18 cellular contexts compared by ENCODE assay signal in the genomic region with DNA sequence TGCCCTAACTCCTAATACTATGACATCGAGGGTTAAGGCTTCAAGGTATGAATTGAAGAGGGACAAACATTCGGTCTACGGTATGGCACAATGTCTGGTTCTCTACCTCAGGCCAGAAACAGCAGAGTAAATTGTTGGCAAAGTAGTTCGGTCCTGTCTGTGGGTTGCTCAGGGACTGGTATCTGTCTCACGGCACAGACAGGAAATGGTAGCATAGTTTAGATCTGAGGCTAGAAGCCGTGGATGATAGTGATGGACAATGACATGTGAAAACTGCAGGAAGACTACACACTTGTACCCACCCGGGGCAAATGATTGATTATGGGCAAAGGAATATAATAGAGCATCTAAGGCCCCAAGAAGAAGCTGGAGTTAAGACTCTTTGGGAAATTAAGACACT.
DNase-seq lines count a peak whose midpoint lies in the region; ATAC-seq and TF ChIP-seq lines count a peak whose summit lies in the region.
"Had no signal": no experiment of that assay in that cellular context is flagged by ENCODE, and none has a peak within 500 bp of the region (broad histone marks: within the 10 kb centered on the region; RNA-seq: fewer than 3 reads in every experiment).

No MANE protein-coding gene starts in this region.

- ATAC-seq in foreskin keratinocyte (no peak), HG03108 (IDR thresholded peaks at IDR 0.05; ENCODE audit: unreplicated experiment) (no peak)
- ATAC-seq in activated CD4-positive, alpha-beta T cell treated with anti-CD3 and anti-CD28 coated beads for 36 hours: no peak

- H3K27me3 Mint-ChIP-seq in activated CD4-positive, alpha-beta T cell treated with anti-CD3 and anti-CD28 coated beads for 36 hours: no peaks in the 10 kb centered on the region

- TF ChIP-seq CTCF in SK-N-SH (IDR thresholded peaks at IDR 0.05): no peak
- no peak for TF ChIP-seq CTCF in foreskin keratinocyte (conservative IDR thresholded peaks at IDR 0.05)

- intact Hi-C loops in activated CD4-positive, alpha-beta T cell treated with anti-CD3 and anti-CD28 coated beads for 36 hours (cut with DNase I, micrococcal nuclease): no loop called here

- no peak overlapping the region for H3K4me2 ChIP-seq in GM23248 (ENCODE audit: unreplicated experiment)
- peak overlapping the region; percentile 25; the same call in 1 of the 2 replicates for H3K4me2 ChIP-seq in SK-N-SH
- H3K4me2 ChIP-seq: PC-9 had no signal

- no peak overlapping the region for H3K27ac ChIP-seq in GM23248
- peak overlapping the region; percentile 88 to 90 for H3K27ac ChIP-seq in SK-N-SH (ENCODE audit: low read depth in 2 of 2, low read length in 1 of 2)
- H3K27ac ChIP-seq in foreskin keratinocyte: peak overlapping the region; percentile 3
- H3K27ac ChIP-seq: PC-9 had no signal

- TF ChIP-seq EP300 in SK-N-SH (IDR thresholded peaks at IDR 0.05; ENCODE audit: borderline replicate concordance in 1 of 2, low read depth in 1 of 2, low read length in 1 of 2): peak in 1 of 2 experiments; percentile 86; a peak in 1 of 4 replicates

- no peaks in the 10 kb centered on the region for H3K27me3 ChIP-seq in GM23248 (replicated peaks; ENCODE audit: insufficient read depth)
- no peaks in the 10 kb centered on the region for H3K27me3 ChIP-seq in SK-N-SH (ENCODE audit: insufficient read depth)
- no peaks in the 10 kb centered on the region for H3K27me3 ChIP-seq in foreskin keratinocyte

- peak; percentile 45 for DNase-seq in AG08395 (ENCODE audit: low spot score)
- DNase-seq in GM23248: peak; percentile 33
- DNase-seq in SK-N-SH: no peak
- no peak for DNase-seq in foreskin keratinocyte
- DNase-seq in activated CD4-positive, alpha-beta T cell treated with anti-CD3 and anti-CD28 coated beads for 36 hours: no peak
- DNase-seq in NCI-H2029 treated with DMSO at 0.1 percent for 48 hours (lab: John Stamatoyannopoulos, UW): no peak
- no peak for DNase-seq in stimulated activated CD8-positive, alpha-beta memory T cell treated with anti-CD3 and anti-CD28 coated beads, Interleukin-4, amount 100 ng/mL, for 48 hours
- DNase-seq: 8988T, C1 segment of cervical spinal cord, DND-41, H9, MV-4-11, NCI-H1417, NCI-H187 treated with DMSO at 0.1 percent for 48 hours, NCI-H2171, NCI-H510A had no signal

- H4K20me1 ChIP-seq in GM23248 (ENCODE audit: insufficient read depth): no peaks in the 10 kb centered on the region
- no peaks in the 10 kb centered on the region for H4K20me1 ChIP-seq in SK-N-SH (ENCODE audit: insufficient read depth)

- H3K27ac Mint-ChIP-seq in activated CD4-positive, alpha-beta T cell treated with anti-CD3 and anti-CD28 coated beads for 36 hours: no peak overlapping the region
- H3K27ac Mint-ChIP-seq: H9 had no signal

- no peak for TF ChIP-seq RAD21 in SK-N-SH (IDR thresholded peaks at IDR 0.05; ENCODE audit: low read length)

- peaks cover 10% of the 10 kb centered on the region for H3K9me3 Mint-ChIP-seq in activated CD4-positive, alpha-beta T cell treated with anti-CD3 and anti-CD28 coated beads for 36 hours (ENCODE audit: low read depth)
- H3K9me3 Mint-ChIP-seq: H9 had no signal

- in situ Hi-C loops in GM23248 (cut with MboI): no loop called here

- 0 out of 2 replicates have a peak overlapping the region, but pooled peaks have one; percentile 13 for H2AFZ ChIP-seq in GM23248
- H2AFZ ChIP-seq in SK-N-SH (ENCODE audit: low read depth): peak overlapping the region; percentile 8; the same call in 1 of the 2 replicates
- H2AFZ ChIP-seq: PC-9 had no signal

- 0 out of 2 replicates have a peak, but pooled peaks cover under 1% of the 10 kb centered on the region for H3K36me3 ChIP-seq in GM23248 (ENCODE audit: low read depth)
- peaks cover 24 to 37% of the 10 kb centered on the region in 2 experiments for H3K36me3 ChIP-seq in SK-N-SH (replicated peaks in 1 of 2; ENCODE audit: control insufficient read depth in 1 of 2, insufficient read depth in 2 of 2, low read length in 1 of 2)

- CTCF ChIA-PET in SK-N-SH (lab: Yijun Ruan, JAX): interaction anchor here (2.0 kb wide), 1 partner anchor 11 kb away, joined by 7 read pairs; no protein-coding TSS in a partner anchor
- CTCF ChIA-PET in activated CD4-positive, alpha-beta T cell treated with anti-CD3 and anti-CD28 coated beads for 36 hours (lab: Charles Lee): no interaction called here

- H3K9ac ChIP-seq in GM23248 (no peak overlapping the region), SK-N-SH (peak overlapping the region; percentile 33; the same call in 1 of the 2 replicates)

- H3K79me2 ChIP-seq in GM23248 (ENCODE audit: insufficient read depth) (no peaks in the 10 kb centered on the region), SK-N-SH (ENCODE audit: insufficient read depth) (peaks cover 15% of the 10 kb centered on the region)

- peaks cover 27% of the 10 kb centered on the region for H3K4me1 ChIP-seq in GM23248 (ENCODE audit: insufficient read depth)
- peaks cover 0 to 17% of the 10 kb centered on the region in 2 experiments; a peak in 3 of 4 replicates for H3K4me1 ChIP-seq in SK-N-SH (ENCODE audit: control insufficient read depth in 1 of 2, insufficient read depth in 2 of 2, low read depth in 1 of 2, low read length in 1 of 2)
- H3K4me1 ChIP-seq in foreskin keratinocyte: peaks cover 12% of the 10 kb centered on the region

- H3K4me3 Mint-ChIP-seq in activated CD4-positive, alpha-beta T cell treated with anti-CD3 and anti-CD28 coated beads for 36 hours: no peak overlapping the region
- H3K4me3 Mint-ChIP-seq: H9 had no signal

- H3F3A ChIP-seq in GM23248 (ENCODE audit: insufficient read depth) (peaks cover 18% of the 10 kb centered on the region; the same call in 1 of the 2 replicates), SK-N-SH (replicated peaks; ENCODE audit: insufficient read depth) (peaks cover 43% of the 10 kb centered on the region)

- H3K4me1 Mint-ChIP-seq in activated CD4-positive, alpha-beta T cell treated with anti-CD3 and anti-CD28 coated beads for 36 hours: no peaks in the 10 kb centered on the region

- H3K36me3 Mint-ChIP-seq in activated CD4-positive, alpha-beta T cell treated with anti-CD3 and anti-CD28 coated beads for 36 hours (ENCODE audit: low read depth): no peaks in the 10 kb centered on the region

- POLR2A ChIA-PET in SK-N-SH (lab: Yijun Ruan, JAX): no interaction called here
- POLR2A ChIA-PET in activated CD4-positive, alpha-beta T cell treated with anti-CD3 and anti-CD28 coated beads for 36 hours (lab: Charles Lee): no interaction called here

- H3K4me3 ChIP-seq in GM23248 (no peak overlapping the region), SK-N-SH (ENCODE audit: low read depth in 2 of 2, low read length in 1 of 2) (no peak overlapping the region)
- H3K4me3 ChIP-seq: PC-9 had no signal

- H3K9me3 ChIP-seq in GM23248 (ENCODE audit: low read depth) (no peaks in the 10 kb centered on the region), SK-N-SH (peaks cover 4% of the 10 kb centered on the region; the same call in 1 of the 2 replicates)

- WGBS in GM23248 (ENCODE audit: low coverage in 1 of 2, low lambda C conversion rate in 2 of 2, missing lambda C conversion rate in 2 of 2), 2 experiments: 54 to 57% methylated on average over 7 of the region's 7 CpGs
- WGBS in SK-N-SH (ENCODE audit: low lambda C conversion rate): 26% methylated on average over 7 of the region's 7 CpGs

- H3K9me2 ChIP-seq in GM23248 (ENCODE audit: insufficient read depth) (no peaks in the 10 kb centered on the region; the same call in 1 of the 2 replicates), SK-N-SH (no peaks in the 10 kb centered on the region)

TF ChIP-seq in SK-N-SH, 30 proteins besides CTCF, POLR2A, EP300 and RAD21 (continues in another document):
- TF ChIP-seq MXI1 (IDR thresholded peaks at IDR 0.05; ENCODE audit: low read depth, low read length): no peak
- TF ChIP-seq SIN3A (IDR thresholded peaks at IDR 0.05; ENCODE audit: borderline replicate concordance, low read depth, low read length): peak; percentile 71; the same call in 1 of the 2 replicates
- no peak for TF ChIP-seq GATA2 (CRISPR knock-in tag; IDR thresholded peaks at IDR 0.05)
- TF ChIP-seq NRF1 (IDR thresholded peaks at IDR 0.05; ENCODE audit: low read depth, low read length): no peak
- TF ChIP-seq, protein P1, sequence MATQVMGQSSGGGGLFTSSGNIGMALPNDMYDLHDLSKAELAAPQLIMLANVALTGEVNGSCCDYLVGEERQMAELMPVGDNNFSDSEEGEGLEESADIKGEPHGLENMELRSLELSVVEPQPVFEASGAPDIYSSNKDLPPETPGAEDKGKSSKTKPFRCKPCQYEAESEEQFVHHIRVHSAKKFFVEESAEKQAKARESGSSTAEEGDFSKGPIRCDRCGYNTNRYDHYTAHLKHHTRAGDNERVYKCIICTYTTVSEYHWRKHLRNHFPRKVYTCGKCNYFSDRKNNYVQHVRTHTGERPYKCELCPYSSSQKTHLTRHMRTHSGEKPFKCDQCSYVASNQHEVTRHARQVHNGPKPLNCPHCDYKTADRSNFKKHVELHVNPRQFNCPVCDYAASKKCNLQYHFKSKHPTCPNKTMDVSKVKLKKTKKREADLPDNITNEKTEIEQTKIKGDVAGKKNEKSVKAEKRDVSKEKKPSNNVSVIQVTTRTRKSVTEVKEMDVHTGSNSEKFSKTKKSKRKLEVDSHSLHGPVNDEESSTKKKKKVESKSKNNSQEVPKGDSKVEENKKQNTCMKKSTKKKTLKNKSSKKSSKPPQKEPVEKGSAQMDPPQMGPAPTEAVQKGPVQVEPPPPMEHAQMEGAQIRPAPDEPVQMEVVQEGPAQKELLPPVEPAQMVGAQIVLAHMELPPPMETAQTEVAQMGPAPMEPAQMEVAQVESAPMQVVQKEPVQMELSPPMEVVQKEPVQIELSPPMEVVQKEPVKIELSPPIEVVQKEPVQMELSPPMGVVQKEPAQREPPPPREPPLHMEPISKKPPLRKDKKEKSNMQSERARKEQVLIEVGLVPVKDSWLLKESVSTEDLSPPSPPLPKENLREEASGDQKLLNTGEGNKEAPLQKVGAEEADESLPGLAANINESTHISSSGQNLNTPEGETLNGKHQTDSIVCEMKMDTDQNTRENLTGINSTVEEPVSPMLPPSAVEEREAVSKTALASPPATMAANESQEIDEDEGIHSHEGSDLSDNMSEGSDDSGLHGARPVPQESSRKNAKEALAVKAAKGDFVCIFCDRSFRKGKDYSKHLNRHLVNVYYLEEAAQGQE (IDR thresholded peaks at IDR 0.05; ENCODE audit: low read depth, low read length): 0 out of 2 replicates have a peak, but pooled peaks have one; percentile 28
- TF ChIP-seq POLR2AphosphoS5 (IDR thresholded peaks at IDR 0.05; ENCODE audit: low read depth, low read length): peak; percentile 29; the same call in 1 of the 2 replicates
- TF ChIP-seq NFIC (IDR thresholded peaks at IDR 0.05; ENCODE audit: borderline replicate concordance): peak; percentile 65; the same call in 1 of the 2 replicates
- no peak for TF ChIP-seq CHD2 (IDR thresholded peaks at IDR 0.05; ENCODE audit: low read length, partially characterized antibody)
- peak; percentile 66 for TF ChIP-seq JUND (IDR thresholded peaks at IDR 0.05)
- no peak for TF ChIP-seq EZH2phosphoT487 (IDR thresholded peaks at IDR 0.05; ENCODE audit: borderline replicate concordance, low read depth)

Comparison
In these comparisons a context has a peak if more than half of its experiments do, and no peak if none do; other contexts are left out.
1. DNase-seq: peak in AG08395 (single experiment) and GM23248 (single experiment); none in SK-N-SH (single experiment), foreskin keratinocyte (0 of 2), activated CD4-positive, alpha-beta T cell treated with anti-CD3 and anti-CD28 coated beads for 36 hours (single experiment), NCI-H2029 treated with DMSO at 0.1 percent for 48 hours (single experiment) and stimulated activated CD8-positive, alpha-beta memory T cell treated with anti-CD3 and anti-CD28 coated beads, Interleukin-4, amount 100 ng/mL, for 48 hours (single experiment).